In the genomic region with DNA sequence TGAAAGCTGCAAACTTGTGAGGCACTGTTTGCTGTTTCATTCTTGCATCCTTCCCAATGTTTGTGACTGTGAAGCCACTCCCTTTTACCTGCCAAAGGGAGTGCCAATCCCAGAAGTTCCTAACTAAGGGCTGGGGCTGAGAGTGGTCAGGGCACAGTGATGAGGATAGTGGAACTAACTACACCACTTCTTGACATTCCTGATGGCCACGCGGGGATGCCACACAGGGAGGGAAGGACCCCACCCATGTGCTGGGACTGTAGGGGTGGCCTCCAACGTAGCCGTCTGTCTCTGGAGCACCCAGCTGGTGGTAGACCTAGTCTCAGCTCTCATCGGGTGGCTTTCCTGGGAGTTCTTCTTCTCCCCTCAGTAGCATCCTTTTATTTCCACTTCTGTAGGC, we compare ENCODE assay signal across 15 cellular contexts.
"Had no signal": no experiment of that assay in that cellular context is flagged by ENCODE, and none has a peak within 500 bp of the region (broad histone marks: within the 10 kb centered on the region; RNA-seq: fewer than 3 reads in every experiment).

No MANE protein-coding gene starts in this region.

- FAIRE-seq: bronchial epithelial cell had no signal

- H3K9me3 ChIP-seq: ascending aorta, mucosa of descending colon, transverse colon, vagina had no signal

- H3K4me1 ChIP-seq: ascending aorta, transverse colon had no signal

- DNase-seq: activated CD4-positive, alpha-beta T cell treated with anti-CD3 and anti-CD28 coated beads, Interleukin-2, amount 10 ng/mL, durations not matched to agents 7 days and 5 days; activated CD8-positive, alpha-beta memory T cell treated with anti-CD3 and anti-CD28 coated beads, Interleukin-2, amount 50 U/mL, for 4 hours; activated effector memory CD4-positive, alpha-beta T cell treated with anti-CD3 and anti-CD28 coated beads, Interleukin-2, amount 50 U/mL, for 16 hours; activated naive CD4-positive, alpha-beta T cell treated with anti-CD3 and anti-CD28 coated beads, Interleukin-2, amount 50 U/mL, for 16 hours; activated T-cell treated with anti-CD3 and anti-CD28 coated beads, Interleukin-2, amount 50 U/mL, for 4 hours; foreskin melanocyte; mucosa of descending colon; naive thymus-derived CD8-positive, alpha-beta T cell; retina; transverse colon had no signal

- H3K4me3 ChIP-seq: ascending aorta, mucosa of descending colon, skin epidermis, transverse colon, vagina had no signal

- H3K27me3 ChIP-seq: ascending aorta, vagina had no signal

- H3K27ac ChIP-seq: ascending aorta, transverse colon, vagina had no signal

- ATAC-seq: activated CD4-positive, CD25-positive, alpha-beta regulatory T cell treated with anti-CD3 and anti-CD28 coated beads, Interleukin-2, amount 50 U/mL, for 24 hours; activated T-cell treated with anti-CD3 and anti-CD28 coated beads, Interleukin-2, amount 50 U/mL, for 4 hours; mucosa of descending colon; naive thymus-derived CD8-positive, alpha-beta T cell had no signal

- H3K36me3 ChIP-seq: ascending aorta, transverse colon, vagina had no signal
